In genomic region chr19:3634496-3635045, GRCh38 we compare ENCODE assay signal across 27 cellular contexts. TPM values are rescaled to one million over a fixed set of nuclear protein-coding genes. Genes with fewer than 3 reads are reported as not detected.
"Had no signal": no experiment of that assay in that cellular context is flagged by ENCODE, and none has a peak within 500 bp of the region (broad histone marks: within the 10 kb centered on the region; RNA-seq: fewer than 3 reads in every experiment).

No MANE protein-coding gene starts in this region.

- H3K9ac ChIP-seq: neural progenitor cell had no signal

- H3K4me3 Mint-ChIP-seq: activated B cell treated with CpG ODN at 0.5 μM for 24 hours; activated CD4-positive, alpha-beta memory T cell treated with anti-CD3 and anti-CD28 coated beads for 36 hours; activated naive CD4-positive, alpha-beta T cell treated with anti-CD3 and anti-CD28 coated beads, Interleukin-2, amount 50 U/mL, for 24 hours; activated T-cell treated with anti-CD3 and anti-CD28 coated beads, Interleukin-2, amount 50 U/mL, for 72 hours; mesothelial cell of epicardium; neural progenitor cell; T-helper 1 cell treated with Interleukin-12 subunit alpha and Interleukin-12 subunit beta and Interleukin-4 antibody, amounts not matched to agents 30 μg/mL and 1 μg/mL, for 36 hours had no signal

- H3K27me3 Mint-ChIP-seq: activated B cell treated with CpG ODN at 0.5 μM for 24 hours; activated CD4-positive, alpha-beta memory T cell treated with anti-CD3 and anti-CD28 coated beads for 36 hours; activated naive CD4-positive, alpha-beta T cell treated with anti-CD3 and anti-CD28 coated beads, Interleukin-2, amount 50 U/mL, for 24 hours; naive thymus-derived CD8-positive, alpha-beta T cell; progenitor cell of endocrine pancreas had no signal

- DNase-seq: activated B cell treated with CpG ODN at 0.5 μM for 24 hours; activated CD4-positive, alpha-beta memory T cell treated with anti-CD3 and anti-CD28 coated beads for 36 hours; activated CD4-positive, alpha-beta T cell treated with anti-CD3 and anti-CD28 coated beads for 4 hours; activated gamma-delta T cell; activated T-cell treated with anti-CD3 and anti-CD28 coated beads, Interleukin-2, amount 50 U/mL, for 72 hours; cerebellar nuclear complex; erythroblast; foreskin fibroblast; kidney glomerular epithelial cell; left ventricle myocardium inferior; naive thymus-derived CD8-positive, alpha-beta T cell; retina; stimulated activated CD4-positive, alpha-beta T cell treated with anti-CD3 and anti-CD28 coated beads, Interleukin-2, amount 100 ng/mL, for 48 hours; stimulated activated CD8-positive, alpha-beta memory T cell treated with anti-CD3 and anti-CD28 coated beads, Interleukin-4, amount 100 ng/mL, for 48 hours; stimulated activated naive CD8-positive, alpha-beta T cell treated with anti-CD3 and anti-CD28 coated beads, Interleukin-15, Interleukin-2, amounts not matched to agents 100 U/mL and 50 U/mL, for 24 hours; substantia nigra; T1000; thyroid gland had no signal

- H2AFZ ChIP-seq: hepatocyte, neural progenitor cell had no signal

- H3K27me3 ChIP-seq: hepatocyte, neural progenitor cell, thyroid gland had no signal

- H3K9me3 Mint-ChIP-seq: activated B cell treated with CpG ODN at 0.5 μM for 24 hours; activated CD4-positive, alpha-beta memory T cell treated with anti-CD3 and anti-CD28 coated beads for 36 hours; activated naive CD4-positive, alpha-beta T cell treated with anti-CD3 and anti-CD28 coated beads, Interleukin-2, amount 50 U/mL, for 24 hours; activated T-cell treated with anti-CD3 and anti-CD28 coated beads, Interleukin-2, amount 50 U/mL, for 72 hours; mesothelial cell of epicardium; naive thymus-derived CD8-positive, alpha-beta T cell; neural progenitor cell; T-helper 1 cell treated with Interleukin-12 subunit alpha and Interleukin-12 subunit beta and Interleukin-4 antibody, amounts not matched to agents 30 μg/mL and 1 μg/mL, for 36 hours had no signal

- H3K4me1 Mint-ChIP-seq: activated B cell treated with CpG ODN at 0.5 μM for 24 hours; activated naive CD4-positive, alpha-beta T cell treated with anti-CD3 and anti-CD28 coated beads, Interleukin-2, amount 50 U/mL, for 24 hours; mesothelial cell of epicardium; neural progenitor cell had no signal

- H3K27ac Mint-ChIP-seq: activated B cell treated with CpG ODN at 0.5 μM for 24 hours; activated CD4-positive, alpha-beta memory T cell treated with anti-CD3 and anti-CD28 coated beads for 36 hours; activated T-cell treated with anti-CD3 and anti-CD28 coated beads, Interleukin-2, amount 50 U/mL, for 72 hours; mesothelial cell of epicardium; neural progenitor cell; progenitor cell of endocrine pancreas; T-helper 1 cell treated with Interleukin-12 subunit alpha and Interleukin-12 subunit beta and Interleukin-4 antibody, amounts not matched to agents 30 μg/mL and 1 μg/mL, for 36 hours had no signal

- FAIRE-seq: bronchial epithelial cell, endometrium had no signal

- H3K27ac ChIP-seq: coronary artery, hepatocyte, left ventricle myocardium inferior, neural progenitor cell, thyroid gland had no signal

- H3K79me2 ChIP-seq: hepatocyte had no signal

- H3K9me3 ChIP-seq: left ventricle myocardium inferior, thyroid gland had no signal

- H3K36me3 ChIP-seq: neural progenitor cell had no signal

- H3K4me3 ChIP-seq: coronary artery, hepatocyte, left ventricle myocardium inferior, neural progenitor cell, thyroid gland had no signal

- ATAC-seq: activated T-cell treated with anti-CD3 and anti-CD28 coated beads, Interleukin-2, amount 50 U/mL, for 72 hours; naive thymus-derived CD8-positive, alpha-beta T cell; stimulated activated naive CD8-positive, alpha-beta T cell treated with anti-CD3 and anti-CD28 coated beads, Interleukin-15, Interleukin-2, amounts not matched to agents 100 U/mL and 50 U/mL, for 24 hours had no signal

- H3K4me2 ChIP-seq: hepatocyte, neural progenitor cell had no signal

- H3K4me1 ChIP-seq: left ventricle myocardium inferior, neural progenitor cell, thyroid gland had no signal

RNA-seq across cellular contexts. Expression of gene TBXA2R, which starts 27.9 kb away (rescaled TPM):
- total RNA-seq: bronchial epithelial cell, progenitor cell of endocrine pancreas had no signal

RNA-seq across cellular contexts. Expression of gene GIPC3, which starts 49.3 kb away (rescaled TPM):
- total RNA-seq: bronchial epithelial cell, hepatocyte, progenitor cell of endocrine pancreas had no signal
